Comparison of ENCODE assay signal across 17 cellular contexts in the genomic region with DNA sequence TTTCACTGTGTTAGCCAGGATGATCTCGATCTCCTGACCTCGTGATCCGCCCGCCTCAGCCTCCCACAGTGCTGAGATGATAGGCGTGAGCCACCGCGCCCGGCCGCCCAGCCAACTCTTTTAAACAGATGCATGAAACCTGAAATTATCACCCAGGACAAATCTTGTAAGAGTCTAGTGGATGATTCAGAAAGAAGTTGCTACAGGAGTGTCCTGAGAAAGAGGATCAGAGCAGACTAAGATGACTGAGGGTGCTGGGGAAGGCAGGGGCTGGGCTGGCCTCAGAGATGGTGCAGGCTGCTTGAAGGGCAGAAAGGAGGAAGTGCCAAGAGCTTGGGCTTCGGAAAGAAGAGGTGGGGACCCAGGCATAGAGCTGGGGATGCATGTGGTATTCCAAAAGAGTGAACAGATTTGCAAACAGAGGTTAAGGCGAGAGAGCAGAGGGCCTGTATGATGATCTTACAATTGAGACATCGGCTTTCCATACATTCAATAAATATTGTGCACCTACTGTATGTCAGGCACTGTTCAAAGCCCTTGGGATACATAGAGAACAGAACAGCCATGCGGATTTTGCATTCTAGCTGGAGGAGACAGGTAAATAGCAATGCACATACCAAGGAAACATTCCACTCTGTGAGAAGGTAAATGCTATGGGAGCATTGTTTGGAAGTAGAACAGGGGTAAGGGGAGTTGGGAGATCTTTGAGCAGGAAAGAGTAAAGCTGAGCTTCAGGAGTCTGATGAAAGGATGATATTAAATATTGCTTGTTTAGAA. TPM values are rescaled to one million over a fixed set of nuclear protein-coding genes. Genes with fewer than 3 reads are reported as not detected.
DNase-seq lines count a peak whose midpoint lies in the region; ATAC-seq, FAIRE-seq and TF ChIP-seq lines count a peak whose summit lies in the region.
"Had no signal": no experiment of that assay in that cellular context is flagged by ENCODE, and none has a peak within 500 bp of the region (broad histone marks: within the 10 kb centered on the region; RNA-seq: fewer than 3 reads in every experiment).

No MANE protein-coding gene starts in this region.

- peaks cover 36% of the 10 kb centered on the region for H3K27me3 Mint-ChIP-seq in progenitor cell of endocrine pancreas

- H3K27ac ChIP-seq in H1 (ENCODE audit: low read depth, low read length) (no peak overlapping the region), spleen (no peak overlapping the region)
- H3K27ac ChIP-seq: KMS-11 had no signal

- CTCF ChIA-PET in H1 (lab: Charles Lee; ENCODE audit: partially characterized antibody) = interaction anchor here (1.1 to 26.9 kb wide), 20 partner anchors 10 to 204 kb away, joined by 3 to 433 read pairs (median 6); no protein-coding TSS in a partner anchor

- intact Hi-C loops in spleen (cut with DNase I; ENCODE audit: low total_unique reads) (loop anchor here (10.0 kb wide), 1 partner anchor 128 kb away; no protein-coding TSS in a partner anchor), mucosa of descending colon (cut with DNase I, micrococcal nuclease) (no loop called here)

- H4K5ac ChIP-seq in H1 (ENCODE audit: insufficient read length, low read depth, low read length) = no peak overlapping the region

- H2BK20ac ChIP-seq in H1 (ENCODE audit: low read length) = no peak overlapping the region

- no peaks in the 10 kb centered on the region for H3K79me2 ChIP-seq in H1 (ENCODE audit: control insufficient read depth in 1 of 2, insufficient read depth in 2 of 2, low read length in 2 of 2)

- H3K79me1 ChIP-seq in H1 (ENCODE audit: low read depth, low read length) = no peaks in the 10 kb centered on the region

- H3K4ac ChIP-seq in H1 (replicated peaks; ENCODE audit: insufficient read length, low read depth, low read length) = no peak overlapping the region

- H3K27me3 ChIP-seq in H1 (replicated peaks in 1 of 4; ENCODE audit: control insufficient read depth in 3 of 4, extremely low read depth in 1 of 4, insufficient read depth in 3 of 4, low read length in 3 of 4) = no peaks in the 10 kb centered on the region; a peak in 1 of 7 replicates
- peaks cover 0 to 36% (median 0%) of the 10 kb centered on the region in 7 donors for H3K27me3 ChIP-seq in spleen (replicated peaks in 1 of 7)

- no peaks in the 10 kb centered on the region for H3K23me2 ChIP-seq in H1 (ENCODE audit: low read depth, low read length)

- WGBS in H1 (ENCODE audit: extremely low coverage in 1 of 2, insufficient coverage in 1 of 2, insufficient read length in 1 of 2, insufficient replicate concordance in 2 of 2, low coverage in 1 of 2, low lambda C conversion rate in 2 of 2, missing lambda C conversion rate in 1 of 2), 2 experiments = 89% methylated on average over 13 of the region's 13 CpGs; no CpG with 5 or more reads in 1 of the 2 experiments
- 82 to 89% (median 89%) methylated on average over 13 of the region's 13 CpGs for WGBS in spleen, 5 donors

- no peak overlapping the region for H3K56ac ChIP-seq in H1 (replicated peaks; ENCODE audit: insufficient read length, low read depth, low read length)

- POLR2A ChIA-PET in H1 (lab: Charles Lee; ENCODE audit: partially characterized antibody) = interaction anchor here (0.8 to 1.7 kb wide), 6 partner anchors 10 to 86 kb away, joined by 3 to 6 read pairs (median 4); no protein-coding TSS in a partner anchor

- no peak overlapping the region for H3K4me3 ChIP-seq in H1 (ENCODE audit: extremely low read depth in 1 of 4, insufficient read depth in 2 of 4, low read depth in 3 of 4, low read length in 4 of 4)
- no peak overlapping the region for H3K4me3 ChIP-seq in spleen
- H3K4me3 ChIP-seq in mucosa of descending colon = no peak overlapping the region

- H2BK120ac ChIP-seq in H1 (replicated peaks; ENCODE audit: low read depth, low read length) = no peak overlapping the region

- no peak overlapping the region for H3K14ac ChIP-seq in H1 (ENCODE audit: insufficient read length)

- no peak overlapping the region for H2AFZ ChIP-seq in H1 (ENCODE audit: low read length)

- in situ Hi-C loops in KBM-7 (cut with MboI; ENCODE audit: low pct_unique_long_range_greater_than_20kb, low sequenced_read_pairs) = no loop called here

- peak overlapping the region; percentile 3 for H3K27ac Mint-ChIP-seq in progenitor cell of endocrine pancreas

- no peak for FAIRE-seq in H1 (lab: Jason Lieb, UNC)

- no peak for ATAC-seq in mucosa of descending colon
- ATAC-seq: Panc1 had no signal

- no peaks in the 10 kb centered on the region for H3K36me3 Mint-ChIP-seq in progenitor cell of endocrine pancreas (ENCODE audit: insufficient read depth)

- no peak for TF ChIP-seq CTCF in H1 (IDR thresholded peaks at IDR 0.05; ENCODE audit: control extremely low read depth in 1 of 3, insufficient read depth in 1 of 3, low read depth in 1 of 3, low read length in 3 of 3)
- TF ChIP-seq CTCF in progenitor cell of endocrine pancreas (IDR thresholded peaks at IDR 0.05; ENCODE audit: unreplicated experiment) = no peak
- no peak for TF ChIP-seq CTCF in spleen (IDR thresholded peaks at IDR 0.05 in 8 of 11, conservative IDR thresholded peaks at IDR 0.05 in 3 of 11)
- no peak for TF ChIP-seq CTCF in mucosa of descending colon (IDR thresholded peaks at IDR 0.05)

- peak overlapping the region; percentile 34; the same call in 1 of the 2 replicates for H2AK5ac ChIP-seq in H1 (ENCODE audit: low read depth, low read length)

- H2BK15ac ChIP-seq in H1 (ENCODE audit: low read length) = 0 out of 2 replicates have a peak overlapping the region, but pooled peaks have one; percentile 12

- peaks cover 6% of the 10 kb centered on the region for H3K9me3 Mint-ChIP-seq in progenitor cell of endocrine pancreas (ENCODE audit: low read depth)
- H3K9me3 Mint-ChIP-seq: CD8-positive, alpha-beta memory T cell had no signal

- no peak for TF ChIP-seq EP300 in H1 (IDR thresholded peaks at IDR 0.05; ENCODE audit: borderline replicate concordance in 1 of 2, low read depth in 2 of 2, low read length in 2 of 2)

- peaks cover 8% of the 10 kb centered on the region for H3K4me1 Mint-ChIP-seq in progenitor cell of endocrine pancreas (ENCODE audit: low read depth)

- no peak for TF ChIP-seq RAD21 in H1 (IDR thresholded peaks at IDR 0.05 in 1 of 2, conservative IDR thresholded peaks at IDR 0.05 in 1 of 2; ENCODE audit: low read depth in 2 of 2, low read length in 2 of 2)

- no peak overlapping the region for H3K18ac ChIP-seq in H1 (ENCODE audit: extremely low read depth, low read length)

- no peak overlapping the region; the same call in 1 of the 2 replicates for H4K8ac ChIP-seq in H1 (ENCODE audit: extremely low read depth, insufficient read depth, low read length)

- no peaks in the 10 kb centered on the region; a peak in 1 of 4 replicates for H3K9me3 ChIP-seq in H1 (ENCODE audit: insufficient read depth in 2 of 2, low read depth in 1 of 2, low read length in 1 of 2)
- no peaks in the 10 kb centered on the region for H3K9me3 ChIP-seq in spleen
- no peaks in the 10 kb centered on the region for H3K9me3 ChIP-seq in mucosa of descending colon

- DNase-seq in CD1c-positive myeloid dendritic cell (ENCODE audit: extremely low spot score) = peak; percentile 80
- peak; percentile 21 for DNase-seq in KBM-7
- no peak for DNase-seq in H1 (ENCODE audit: low read depth in 1 of 2, low spot score in 2 of 2)
- no peak for DNase-seq in progenitor cell of endocrine pancreas (ENCODE audit: low spot score, unreplicated experiment)
- DNase-seq in activated CD4-positive, alpha-beta T cell treated with anti-CD3 and anti-CD28 coated beads, Interleukin-2, amount 50 U/mL, for 1 hour = no peak
- DNase-seq in spleen = no peak
- DNase-seq in mucosa of descending colon = no peak
- DNase-seq: AML-193; CD8-positive, alpha-beta memory T cell; DND-41; GF-D8; GOT3; NCI-H2029; NCI-H510A; Right ventricle myocardium superior had no signal

- H4K91ac ChIP-seq in H1 (replicated peaks; ENCODE audit: insufficient read length, low read length) = no peak overlapping the region

- no peaks in the 10 kb centered on the region for H4K20me1 ChIP-seq in H1 (replicated peaks in 1 of 2; ENCODE audit: control insufficient read depth in 1 of 2, insufficient read depth in 2 of 2, low read length in 2 of 2)

- no peak overlapping the region for H3K23ac ChIP-seq in H1 (ENCODE audit: insufficient read length)

- peak overlapping the region; percentile 19; the same call in 1 of the 2 replicates for H2BK12ac ChIP-seq in H1 (ENCODE audit: low read depth, low read length)

- H3K4me1 ChIP-seq in H1 (replicated peaks in 1 of 4; ENCODE audit: control insufficient read depth in 3 of 4, insufficient read depth in 4 of 4, low read length in 3 of 4) (peaks cover under 1 to 13% (median 5%) of the 10 kb centered on the region in 4 experiments; a peak in 6 of 7 replicates), spleen (peaks cover 4 to 20% (median 11%) of the 10 kb centered on the region in 6 donors), mucosa of descending colon (ENCODE audit: low read depth) (peaks cover 15% of the 10 kb centered on the region)

- TF ChIP-seq POLR2A in H1 (IDR thresholded peaks at IDR 0.05; ENCODE audit: control extremely low read depth in 1 of 2, low read depth in 2 of 2, low read length in 2 of 2) = no peak
- TF ChIP-seq POLR2A in spleen (IDR thresholded peaks at IDR 0.05) = no peak

- no peak overlapping the region for H2BK5ac ChIP-seq in H1 (ENCODE audit: low read depth, low read length)

- no peak overlapping the region for H3K4me2 ChIP-seq in H1 (ENCODE audit: insufficient read depth in 1 of 2, low read depth in 2 of 2, low read length in 2 of 2)
- H3K4me2 ChIP-seq: KMS-11 had no signal

- no peak overlapping the region for H3K4me3 Mint-ChIP-seq in progenitor cell of endocrine pancreas (ENCODE audit: low read depth)
- H3K4me3 Mint-ChIP-seq: CD8-positive, alpha-beta memory T cell had no signal

- H3K9ac ChIP-seq in H1 (replicated peaks in 1 of 4; ENCODE audit: extremely low read depth in 1 of 4, low read depth in 3 of 4, low read length in 3 of 4) = no peak overlapping the region
- H3K9ac ChIP-seq: KMS-11 had no signal

- H3K36me3 ChIP-seq in H1 (ENCODE audit: control insufficient read depth in 2 of 4, insufficient read depth in 4 of 4, low read length in 3 of 4) (no peaks in the 10 kb centered on the region), spleen (no peaks in the 10 kb centered on the region), mucosa of descending colon (ENCODE audit: low read depth) (no peaks in the 10 kb centered on the region)

RNA-seq across cellular contexts. Expression of gene CD9, which starts 7.4 kb away (rescaled TPM):
- total RNA-seq in H1 (2021; fragmentation: NEBNext Ultra II Directional; extraction: Animal tissue kit (Norgen Biotek cat#: 25700)) = 164 and 168 TPM in 2 replicates
- polyA plus RNA-seq in H1 (2011; rRNA removed) (173 and 319 TPM in 2 replicates), spleen (10 to 100 TPM; 16.2 to 87.4 (median 50.6) TPM)
- polyA plus RNA-seq in H1 (2011; cell fraction: cytosol; rRNA removed) = 270 TPM
- 124 TPM for polyA plus RNA-seq in H1 (2011; cell fraction: nucleus; rRNA removed)
- 202 to 227 TPM (median 219 TPM) in 4 replicates for polyA plus RNA-seq in H1 (2012, experiment 1 of 2)
- 250 TPM for polyA plus RNA-seq in H1 (2012, experiment 2 of 2)
- 461 TPM for polyA plus RNA-seq in H1 (2013, experiment 1 of 2)
- 438 TPM for polyA plus RNA-seq in H1 (2013, experiment 2 of 2)
- polyA minus RNA-seq in H1 (2011; rRNA and poly(A)+ RNA removed) = 187 and 223 TPM in 2 replicates
- polyA minus RNA-seq in H1 (2011; cell fraction: cytosol; rRNA and poly(A)+ RNA removed) = 121 TPM
- polyA minus RNA-seq in H1 (2011; cell fraction: nucleus; rRNA and poly(A)+ RNA removed) = 81.6 TPM
- total RNA-seq in progenitor cell of endocrine pancreas (6.0 and 10.8 TPM in 2 replicates), spleen (100 to 1,000 TPM in 1 of 7 donors, 10 to 100 TPM in 6; 50.0 to 113 (median 75.7) TPM), mucosa of descending colon (100 to 1,000 TPM; 452 to 723 (median 672) TPM)

Comparison
In these comparisons a context has a peak if more than half of its experiments do, and no peak if none do; other contexts are left out.
1. DNase-seq: peak in CD1c-positive myeloid dendritic cell (single experiment) and KBM-7 (single experiment); none in H1 (0 of 2), progenitor cell of endocrine pancreas (single experiment), activated CD4-positive, alpha-beta T cell treated with anti-CD3 and anti-CD28 coated beads, Interleukin-2, amount 50 U/mL, for 1 hour (single experiment), spleen (single experiment) and mucosa of descending colon (0 of 3).